23 cellular contexts compared by ENCODE assay signal in the genomic region with DNA sequence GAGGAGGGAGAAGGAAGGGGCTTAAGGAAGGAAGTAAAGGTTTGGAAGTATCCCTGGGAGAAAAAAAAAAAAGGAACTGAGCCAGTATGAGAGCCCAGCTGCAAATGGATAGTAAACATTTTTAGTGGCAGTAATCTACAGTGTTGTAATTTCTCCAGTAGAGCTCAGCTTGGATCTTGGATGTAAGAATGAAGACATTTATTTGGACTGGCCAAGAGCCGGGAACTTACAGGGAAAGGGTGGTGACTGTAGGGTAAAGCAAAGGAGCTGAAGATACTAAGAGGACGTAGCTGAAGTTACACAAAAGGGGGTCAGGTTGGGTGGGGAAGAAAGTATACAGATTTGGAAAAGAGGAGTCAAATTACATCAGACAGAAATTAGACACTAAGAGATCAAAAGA.
"Had no signal": no experiment of that assay in that cellular context is flagged by ENCODE, and none has a peak within 500 bp of the region (broad histone marks: within the 10 kb centered on the region; RNA-seq: fewer than 3 reads in every experiment).

No MANE protein-coding gene starts in this region.

- H3K4me3 ChIP-seq: dorsolateral prefrontal cortex, left ventricle myocardium inferior, sigmoid colon, smooth muscle cell, thyroid gland, upper lobe of right lung had no signal

- H3K4me1 Mint-ChIP-seq: brain, mesothelial cell of epicardium had no signal

- H3K27ac Mint-ChIP-seq: activated CD8-positive, alpha-beta T cell treated with anti-CD3 and anti-CD28 coated beads, Interleukin-2, amount 10 ng/mL, durations not matched to agents 7 days and 5 days; activated T-helper 1 cell treated with anti-CD3 and anti-CD28 coated beads, Interleukin-12 subunit alpha, Interleukin-12 subunit beta, Interleukin-2, Interleukin-4 antibody, amounts not matched to agents 30 ng/mL and 10 ng/mL and 1 ng/mL, durations not matched to agents 14 hours and 24 hours and 36 hours; brain; mesothelial cell of epicardium; stimulated activated naive B cell treated with anti-CD40 and anti-IgM and Interleukin-4, amounts not matched to agents 10 μg/mL and 1 μg/mL and 100 μg/mL, for 72 hours; T-cell; T-helper 2 cell treated with Interferon-gamma antibody and Interleukin-4, amounts not matched to agents 5 μg/mL and 100 μg/mL, for 36 hours had no signal

- DNase-seq: activated CD4-positive, alpha-beta T cell treated with anti-CD3 and anti-CD28 coated beads for 1 hour; activated CD4-positive, alpha-beta T cell treated with anti-CD3 and anti-CD28 coated beads, Interleukin-2, amount 50 U/mL, for 1 hour; activated CD8-positive, alpha-beta T cell treated with anti-CD3 and anti-CD28 coated beads, Interleukin-2, amount 10 ng/mL, durations not matched to agents 7 days and 5 days; amygdala; dorsolateral prefrontal cortex; foreskin melanocyte; hippocampal formation; left ventricle myocardium inferior; naive thymus-derived CD8-positive, alpha-beta T cell; sigmoid colon; stimulated activated CD4-positive, alpha-beta T cell treated with anti-CD3 and anti-CD28 coated beads, Interleukin-2, amount 100 ng/mL, for 48 hours; stimulated activated CD8-positive, alpha-beta memory T cell treated with anti-CD3 and anti-CD28 coated beads, Interleukin-4, amount 100 ng/mL, for 48 hours; stimulated activated naive B cell treated with anti-CD40 and anti-IgM and Interleukin-4, amounts not matched to agents 10 μg/mL and 1 μg/mL and 100 μg/mL, for 72 hours; T-cell; thyroid gland; upper lobe of right lung had no signal

- H3K27me3 Mint-ChIP-seq: brain; naive thymus-derived CD8-positive, alpha-beta T cell; stimulated activated naive B cell treated with anti-CD40 and anti-IgM and Interleukin-4, amounts not matched to agents 10 μg/mL and 1 μg/mL and 100 μg/mL, for 72 hours; T-cell had no signal

- H3K27me3 ChIP-seq: dorsolateral prefrontal cortex, sigmoid colon, thyroid gland, upper lobe of right lung had no signal

- H3K4me3 Mint-ChIP-seq: activated CD8-positive, alpha-beta T cell treated with anti-CD3 and anti-CD28 coated beads, Interleukin-2, amount 10 ng/mL, durations not matched to agents 7 days and 5 days; activated T-helper 1 cell treated with anti-CD3 and anti-CD28 coated beads, Interleukin-12 subunit alpha, Interleukin-12 subunit beta, Interleukin-2, Interleukin-4 antibody, amounts not matched to agents 30 ng/mL and 10 ng/mL and 1 ng/mL, durations not matched to agents 14 hours and 24 hours and 36 hours; brain; mesothelial cell of epicardium; naive thymus-derived CD8-positive, alpha-beta T cell; stimulated activated naive B cell treated with anti-CD40 and anti-IgM and Interleukin-4, amounts not matched to agents 10 μg/mL and 1 μg/mL and 100 μg/mL, for 72 hours; T-cell; T-helper 2 cell treated with Interferon-gamma antibody and Interleukin-4, amounts not matched to agents 5 μg/mL and 100 μg/mL, for 36 hours had no signal

- H3K4me1 ChIP-seq: left ventricle myocardium inferior had no signal

- H3K9me3 ChIP-seq: left ventricle myocardium inferior, sigmoid colon, thyroid gland, upper lobe of right lung had no signal

- H3K27ac ChIP-seq: dorsolateral prefrontal cortex, epithelial cell of prostate, left ventricle myocardium inferior, sigmoid colon, thyroid gland, upper lobe of right lung had no signal

- H3K4me2 ChIP-seq: smooth muscle cell had no signal

- ATAC-seq: activated CD8-positive, alpha-beta T cell treated with anti-CD3 and anti-CD28 coated beads, Interleukin-2, amount 10 ng/mL, durations not matched to agents 7 days and 5 days; activated naive CD4-positive, alpha-beta T cell treated with anti-CD3 and anti-CD28 coated beads, Interleukin-2, amount 50 U/mL, for 72 hours; naive thymus-derived CD8-positive, alpha-beta T cell; stimulated activated naive B cell treated with anti-CD40 and anti-IgM and Interleukin-4, amounts not matched to agents 10 μg/mL and 1 μg/mL and 100 μg/mL, for 72 hours; T-cell; upper lobe of right lung had no signal
